Comparison of ENCODE assay signal across 9 cellular contexts in genomic region chr13:99505814-99506269, GRCh38. TPM values are rescaled to one million over a fixed set of nuclear protein-coding genes. Genes with fewer than 3 reads are reported as not detected.
A peak's percentile ranks its signal among the peaks of the same experiment; 100 is the strongest.
DNase-seq lines count a peak whose midpoint lies in the region; ATAC-seq and TF ChIP-seq lines count a peak whose summit lies in the region.
"Had no signal": no experiment of that assay in that cellular context is flagged by ENCODE, and none has a peak within 500 bp of the region (broad histone marks: within the 10 kb centered on the region; RNA-seq: fewer than 3 reads in every experiment).

No MANE protein-coding gene starts in this region.

- no peaks in the 10 kb centered on the region for H3K27me3 ChIP-seq in cardiac muscle cell
- no peaks in the 10 kb centered on the region for H3K27me3 ChIP-seq in SJSA1 (replicated peaks)
- no peaks in the 10 kb centered on the region for H3K27me3 ChIP-seq in transverse colon
- H3K27me3 ChIP-seq in BE2C, result no peaks in the 10 kb centered on the region

- TF ChIP-seq CTCF in cardiac muscle cell (IDR thresholded peaks at IDR 0.05; ENCODE audit: low read depth, low read length) (peak; percentile 33), fibroblast of the aortic adventitia (IDR thresholded peaks at IDR 0.05; ENCODE audit: insufficient read depth, low read length) (peak; percentile 26), transverse colon (IDR thresholded peaks at IDR 0.05) (peak; percentile 19 to 39 (median 37)), BE2C (IDR thresholded peaks at IDR 0.05; ENCODE audit: low read depth, low read length) (no peak; the same call in 1 of the 2 replicates)

- TF ChIP-seq EP300 in transverse colon (IDR thresholded peaks at IDR 0.05; ENCODE audit: low read depth), result no peak

- H3K36me3 ChIP-seq in cardiac muscle cell (no peaks in the 10 kb centered on the region), SJSA1 (peaks cover 49% of the 10 kb centered on the region), transverse colon (peaks cover 0 to 16% (median 0%) of the 10 kb centered on the region in 4 donors), BE2C (no peaks in the 10 kb centered on the region)

- 32 to 37% methylated on average over 2 of the region's 2 CpGs for WGBS in transverse colon (ENCODE audit: low coverage in 1 of 2), 2 donors

- H3K4me1 ChIP-seq in cardiac muscle cell (ENCODE audit: low read depth) (peaks cover 9% of the 10 kb centered on the region), SJSA1 (replicated peaks) (peaks cover 29% of the 10 kb centered on the region), transverse colon (peaks cover 7 to 62% (median 42%) of the 10 kb centered on the region in 4 donors), BE2C (no peaks in the 10 kb centered on the region)

- H3K27ac ChIP-seq in cardiac muscle cell, result no peak overlapping the region
- peak overlapping the region; percentile 5 for H3K27ac ChIP-seq in SJSA1
- peak overlapping the region in 1 of 4 donors; percentile 8 for H3K27ac ChIP-seq in transverse colon

- intact Hi-C loops in left cardiac atrium (cut with DNase I), result loop anchor here in 1 of 2 donors (5.0 kb wide), 1 partner anchor 64 kb away; no protein-coding TSS in a partner anchor
- intact Hi-C loops in transverse colon (cut with DNase I; ENCODE audit: low total_unique reads), result loop anchor here (10.0 kb wide), 1 partner anchor 1701 kb away; no protein-coding TSS in a partner anchor

- peak in 1 of 2 donors; percentile 27 for DNase-seq in cardiac muscle cell (ENCODE audit: low read depth in 1 of 2, low spot score in 1 of 2)
- no peak for DNase-seq in left cardiac atrium
- peak in 1 of 2 experiments; percentile 81 for DNase-seq in SJSA1 (ENCODE audit: low read depth in 1 of 2, low spot score in 2 of 2)
- DNase-seq in fibroblast of the aortic adventitia (ENCODE audit: low read depth), result peak; percentile 45
- DNase-seq in transverse colon, result no peak
- no peak for DNase-seq in GF-D8 (lab: John Stamatoyannopoulos, UW)
- no peak for DNase-seq in BE2C
- no peak for DNase-seq in HK-2 (ENCODE audit: unreplicated experiment)
- DNase-seq: activated CD4-positive, alpha-beta T cell treated with anti-CD3 and anti-CD28 coated beads for 4 hours had no signal

- ATAC-seq in left cardiac atrium, result no peak

- TF ChIP-seq POLR2A in transverse colon (IDR thresholded peaks at IDR 0.05), result no peak

- H3K9me3 ChIP-seq in cardiac muscle cell (ENCODE audit: low read depth), result no peaks in the 10 kb centered on the region
- peaks cover 10% of the 10 kb centered on the region for H3K9me3 ChIP-seq in SJSA1 (replicated peaks)
- H3K9me3 ChIP-seq in transverse colon, result no peaks in the 10 kb centered on the region
- H3K9me3 ChIP-seq in BE2C, result no peaks in the 10 kb centered on the region

- in situ Hi-C loops in transverse colon (cut with MboI; ENCODE audit: low pct_ligation_motif_present in 1 of 4, low pct_unique_long_range_greater_than_20kb in 1 of 4, low sequenced_read_pairs in 3 of 4), result loop anchor here in 1 of 4 donors (25.0 kb wide), 1 partner anchor 106 kb away; the partner anchor contains the start of gene CLYBL

- no peak overlapping the region for H3K4me3 ChIP-seq in cardiac muscle cell
- no peak overlapping the region for H3K4me3 ChIP-seq in SJSA1
- no peak overlapping the region for H3K4me3 ChIP-seq in fibroblast of the aortic adventitia (ENCODE audit: low read depth, low read length)
- no peak overlapping the region for H3K4me3 ChIP-seq in transverse colon
- no peak overlapping the region for H3K4me3 ChIP-seq in BE2C (ENCODE audit: low read depth, low read length)

RNA-seq across cellular contexts. Expression of gene TM9SF2, which starts 4.6 kb away (rescaled TPM):
- total RNA-seq in cardiac muscle cell (60.5 and 75.3 TPM in 2 replicates), left cardiac atrium (10 to 100 TPM; 71.5 TPM), fibroblast of the aortic adventitia (ENCODE audit: low replicate concordance) (116 and 172 TPM in 2 replicates), transverse colon (100 to 1,000 TPM in 2 of 4 donors, 10 to 100 TPM in 2; 27.9 to 171 (median 116) TPM)
- polyA plus RNA-seq in cardiac muscle cell, result 113 and 130 TPM in 2 replicates
- total RNA-seq in SJSA1 (2014; rRNA removed; shearing (Covaris generic)), result 686 and 846 TPM in 2 replicates
- 71.3 TPM for polyA plus RNA-seq in BE2C (2012; ENCODE audit: insufficient read depth, insufficient read length, low read depth)
